Comparison of ENCODE assay signal across 6 cellular contexts in the genomic region with DNA sequence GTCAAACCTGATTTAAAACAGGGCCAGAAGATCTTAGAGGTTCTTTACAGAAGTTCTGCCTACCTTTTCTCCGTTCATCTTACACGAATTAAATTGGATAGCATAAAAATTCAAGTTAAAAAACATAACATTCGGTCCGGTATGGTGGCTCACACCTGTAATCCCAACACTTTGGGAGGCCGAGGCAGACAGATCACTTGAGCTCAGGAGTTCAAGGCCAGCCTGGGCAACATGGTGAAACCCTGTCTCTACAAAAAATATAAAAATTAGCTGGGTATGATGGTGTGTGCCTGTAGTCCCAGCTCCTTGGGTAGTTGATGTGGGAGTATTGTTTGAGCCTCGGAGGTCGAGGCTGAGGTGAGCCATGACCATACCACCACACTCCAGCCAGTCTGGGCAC.
DNase-seq lines count a peak whose midpoint lies in the region; ATAC-seq, FAIRE-seq and TF ChIP-seq lines count a peak whose summit lies in the region.
"Not testable (repeated sequence)": the region's sequence is repeated elsewhere in the genome, so short reads cannot be mapped to it uniquely, and the experiment has no call there.

No MANE protein-coding gene starts in this region.

- not testable (repeated sequence) for H3K9me3 ChIP-seq in CD4-positive, alpha-beta T cell (ENCODE audit: control insufficient read depth, low read length); HepG2 (ENCODE audit: low read length)

- not testable (repeated sequence) for H3K4me2 ChIP-seq in HepG2 (ENCODE audit: low read depth, low read length)

- peaks cover 66% of the 10 kb centered on the region for H3K4me1 ChIP-seq in HepG2 (ENCODE audit: insufficient read depth, low read length)

- peaks cover 10 to 17% of the 10 kb centered on the region in 2 experiments for H3K36me3 ChIP-seq in HepG2 (replicated peaks in 1 of 2; ENCODE audit: control insufficient read depth in 1 of 2, insufficient read depth in 2 of 2, low read length in 2 of 2)

- not testable (repeated sequence) for H3K27me3 Mint-ChIP-seq in CD4-positive, alpha-beta T cell; WTC11 (ENCODE audit: low read depth); activated naive CD4-positive, alpha-beta T cell treated with anti-CD3 and anti-CD28 coated beads, Interleukin-2, amount 50 U/mL, for 24 hours; activated naive CD8-positive, alpha-beta T cell treated with anti-CD3 and anti-CD28 coated beads, Interleukin-2, amount 50 U/mL, for 24 hours; nephron (ENCODE audit: low read depth)

- ATAC-seq in CD4-positive, alpha-beta T cell (ENCODE audit: poor library complexity); WTC11; activated naive CD8-positive, alpha-beta T cell treated with anti-CD3 and anti-CD28 coated beads, Interleukin-2, amount 50 U/mL, for 24 hours; HepG2: not testable (repeated sequence)

- TF ChIP-seq EP300 in HepG2 (IDR thresholded peaks at IDR 0.05; ENCODE audit: low read depth in 2 of 2, low read length in 2 of 2); HepG2 (CRISPR knock-in tag; IDR thresholded peaks at IDR 0.05; ENCODE audit: borderline replicate concordance): not testable (repeated sequence)

- not testable (repeated sequence) for H3K9ac ChIP-seq in HepG2 (ENCODE audit: insufficient read depth, low read depth, low read length)

- H3K36me3 Mint-ChIP-seq in CD4-positive, alpha-beta T cell (ENCODE audit: low read depth), result peaks cover 30% of the 10 kb centered on the region
- not testable (repeated sequence) for H3K36me3 Mint-ChIP-seq in WTC11
- peaks cover 10% of the 10 kb centered on the region for H3K36me3 Mint-ChIP-seq in activated naive CD4-positive, alpha-beta T cell treated with anti-CD3 and anti-CD28 coated beads, Interleukin-2, amount 50 U/mL, for 24 hours
- H3K36me3 Mint-ChIP-seq in activated naive CD8-positive, alpha-beta T cell treated with anti-CD3 and anti-CD28 coated beads, Interleukin-2, amount 50 U/mL, for 24 hours (ENCODE audit: low read depth), result peaks cover 34% of the 10 kb centered on the region
- H3K36me3 Mint-ChIP-seq in nephron (ENCODE audit: low read depth), result peaks cover 17% of the 10 kb centered on the region

- H3K4me3 Mint-ChIP-seq in CD4-positive, alpha-beta T cell; WTC11; activated naive CD4-positive, alpha-beta T cell treated with anti-CD3 and anti-CD28 coated beads, Interleukin-2, amount 50 U/mL, for 24 hours; activated naive CD8-positive, alpha-beta T cell treated with anti-CD3 and anti-CD28 coated beads, Interleukin-2, amount 50 U/mL, for 24 hours; nephron: not testable (repeated sequence)

- in situ Hi-C loops in HepG2 (cut with HindIII; ENCODE audit: extremely low pct_ligation_motif_present, low pct_unique_long_range_greater_than_20kb), result not testable (repeated sequence)

- intact Hi-C loops in CD4-positive, alpha-beta T cell (cut with DNase I, micrococcal nuclease); HepG2 (cut with micrococcal nuclease; ENCODE audit: unreplicated experiment): not testable (repeated sequence)

- H2AFZ ChIP-seq in HepG2 (ENCODE audit: low read length), result not testable (repeated sequence)

- POLR2A ChIA-PET in CD4-positive, alpha-beta T cell (lab: Charles Lee); WTC11 (lab: Charles Lee): not testable (repeated sequence)
- POLR2A ChIA-PET in HepG2 (lab: Yijun Ruan, JAX), result interaction anchor here (0.5 kb wide), 1 partner anchor 799 kb away, joined by 4 read pairs; no protein-coding TSS in a partner anchor

- CTCF ChIA-PET in CD4-positive, alpha-beta T cell (lab: Charles Lee); HepG2 (lab: Yijun Ruan, JAX; ENCODE audit: low intra/inter-chr PET ratio, low total read pairs): not testable (repeated sequence)
- CTCF ChIA-PET in WTC11 (lab: Charles Lee), result interaction anchor here (1.0 kb wide), 1 partner anchor 376 kb away, joined by 3 read pairs; no protein-coding TSS in a partner anchor

- FAIRE-seq in HepG2 (lab: Jason Lieb, UNC), result not testable (repeated sequence)

- DNase-seq in CD4-positive, alpha-beta T cell; WTC11 (ENCODE audit: low spot score); activated naive CD8-positive, alpha-beta T cell treated with anti-CD3 and anti-CD28 coated beads, Interleukin-2, amount 50 U/mL, for 24 hours; HepG2 (ENCODE audit: low spot score): not testable (repeated sequence)

- not testable (repeated sequence) for H3K27ac ChIP-seq in CD4-positive, alpha-beta T cell (ENCODE audit: low read depth, low read length); HepG2 (ENCODE audit: extremely low read length, insufficient read depth, low read length)

- WGBS in HepG2 (ENCODE audit: low lambda C conversion rate), result 78% methylated on average over 7 of the region's 7 CpGs

- H3K27ac Mint-ChIP-seq in CD4-positive, alpha-beta T cell, result peak overlapping the region; percentile 66
- H3K27ac Mint-ChIP-seq in WTC11, result peak overlapping the region; percentile 43; the same call in 1 of the 2 replicates
- H3K27ac Mint-ChIP-seq in activated naive CD4-positive, alpha-beta T cell treated with anti-CD3 and anti-CD28 coated beads, Interleukin-2, amount 50 U/mL, for 24 hours, result peak overlapping the region; percentile 31
- H3K27ac Mint-ChIP-seq in activated naive CD8-positive, alpha-beta T cell treated with anti-CD3 and anti-CD28 coated beads, Interleukin-2, amount 50 U/mL, for 24 hours, result peak overlapping the region; percentile 29
- H3K27ac Mint-ChIP-seq in nephron, result peak overlapping the region; percentile 59 to 96 (median 82)

- not testable (repeated sequence) for TF ChIP-seq POLR2A in HepG2 (IDR thresholded peaks at IDR 0.05; ENCODE audit: insufficient read depth in 1 of 2, low read depth in 2 of 2, low read length in 2 of 2)

- not testable (repeated sequence) for H3K9me3 Mint-ChIP-seq in CD4-positive, alpha-beta T cell; WTC11; activated naive CD4-positive, alpha-beta T cell treated with anti-CD3 and anti-CD28 coated beads, Interleukin-2, amount 50 U/mL, for 24 hours; activated naive CD8-positive, alpha-beta T cell treated with anti-CD3 and anti-CD28 coated beads, Interleukin-2, amount 50 U/mL, for 24 hours; nephron

- H3K4me3 ChIP-seq in HepG2 (replicated peaks in 1 of 3; ENCODE audit: insufficient read depth in 1 of 3, low read depth in 2 of 3, low read length in 3 of 3), result not testable (repeated sequence)

- H3K79me2 ChIP-seq in HepG2 (ENCODE audit: insufficient read depth, low read length), result peaks cover 91% of the 10 kb centered on the region

- H4K20me1 ChIP-seq in HepG2 (ENCODE audit: insufficient read depth, low read length), result not testable (repeated sequence)

- TF ChIP-seq RAD21 in HepG2 (CRISPR knock-in tag; IDR thresholded peaks at IDR 0.05), result not testable (repeated sequence)

- peaks cover 57% of the 10 kb centered on the region for H3K4me1 Mint-ChIP-seq in CD4-positive, alpha-beta T cell (ENCODE audit: low read depth)
- H3K4me1 Mint-ChIP-seq in WTC11, result peaks cover 46% of the 10 kb centered on the region
- peaks cover 74% of the 10 kb centered on the region for H3K4me1 Mint-ChIP-seq in activated naive CD4-positive, alpha-beta T cell treated with anti-CD3 and anti-CD28 coated beads, Interleukin-2, amount 50 U/mL, for 24 hours
- peaks cover 63% of the 10 kb centered on the region for H3K4me1 Mint-ChIP-seq in activated naive CD8-positive, alpha-beta T cell treated with anti-CD3 and anti-CD28 coated beads, Interleukin-2, amount 50 U/mL, for 24 hours
- peaks cover 61% of the 10 kb centered on the region for H3K4me1 Mint-ChIP-seq in nephron

- not testable (repeated sequence) for BruUV-seq in HepG2 (replicated peaks; lab: Mats Ljungman, UMichigan)

- H3K27me3 ChIP-seq in CD4-positive, alpha-beta T cell (ENCODE audit: control insufficient read depth, insufficient read depth, low read length); HepG2 (ENCODE audit: control insufficient read depth in 1 of 2, insufficient read depth in 2 of 2, low read length in 2 of 2): not testable (repeated sequence)

- not testable (repeated sequence) for TF ChIP-seq CTCF in CD4-positive, alpha-beta T cell (IDR thresholded peaks at IDR 0.05); WTC11 (IDR thresholded peaks at IDR 0.05); HepG2 (CRISPR knock-in tag; IDR thresholded peaks at IDR 0.05); nephron (IDR thresholded peaks at IDR 0.05; ENCODE audit: unreplicated experiment in 3 of 3)

TF ChIP-seq in HepG2, 621 proteins besides CTCF, POLR2A, EP300 and RAD21:
- peak; percentile 78; the same call in 1 of the 2 replicates for TF ChIP-seq ZNF460 (CRISPR knock-in tag; IDR thresholded peaks at IDR 0.05; ENCODE audit: borderline replicate concordance)

Comparison
In these comparisons a context has a peak if more than half of its experiments do, and no peak if none do; other contexts are left out.
1. H3K27ac Mint-ChIP-seq: peak in every context shown above with its lines; median percentile 82 in nephron; 66 in CD4-positive, alpha-beta T cell; 43 in WTC11; 31 in activated naive CD4-positive, alpha-beta T cell treated with anti-CD3 and anti-CD28 coated beads, Interleukin-2, amount 50 U/mL, for 24 hours; 29 in activated naive CD8-positive, alpha-beta T cell treated with anti-CD3 and anti-CD28 coated beads, Interleukin-2, amount 50 U/mL, for 24 hours.